ENCODE assay signal across 34 cellular contexts in genomic region chr9:78049484-78049883, GRCh38.
"Had no signal": no experiment of that assay in that cellular context is flagged by ENCODE, and none has a peak within 500 bp of the region (broad histone marks: within the 10 kb centered on the region; RNA-seq: fewer than 3 reads in every experiment).

No MANE protein-coding gene starts in this region.

- H3K36me3 ChIP-seq: MG63 had no signal

- H3K4me3 ChIP-seq: MG63 had no signal

- DNase-seq: Karpas-422, Kasumi-1, KG1, MG63, MM.1S, MV-4-11, NCI-H1048, NCI-H1092, NCI-H1092 treated with DMSO at 0.1 percent for 48 hours, NCI-H1105, NCI-H1105 treated with DMSO at 0.1 percent for 48 hours, NCI-H1417, NCI-H1417 treated with DMSO at 0.1 percent for 48 hours, NCI-H1436, NCI-H1436 treated with DMSO at 0.1 percent for 48 hours, NCI-H146, NCI-H1694, NCI-H1694 treated with DMSO at 0.1 percent for 48 hours, NCI-H187, NCI-H187 treated with DMSO at 0.1 percent for 48 hours, NCI-H1930, NCI-H2029, NCI-H2029 treated with DMSO at 0.1 percent for 48 hours, NCI-H2081, NCI-H2081 treated with DMSO at 0.1 percent for 48 hours, NCI-H2107, NCI-H2171, NCI-H2171 treated with DMSO at 0.1 percent for 48 hours, NCI-H2227 treated with DMSO at 0.1 percent for 48 hours, NCI-H226, NCI-H345, NCI-H446, NCI-H446 treated with DMSO at 0.1 percent for 48 hours, NCI-H510A had no signal

- H3K9me3 ChIP-seq: MG63 had no signal
